ENCODE assay signal across 8 cellular contexts in genomic region chr16:74999208-74999682, GRCh38. TPM values are rescaled to one million over a fixed set of nuclear protein-coding genes. Genes with fewer than 3 reads are reported as not detected.
A peak's percentile ranks its signal among the peaks of the same experiment; 100 is the strongest.
DNase-seq lines count a peak whose midpoint lies in the region; ATAC-seq and TF ChIP-seq lines count a peak whose summit lies in the region.

No MANE protein-coding gene starts in this region.

- H3K4me3 ChIP-seq in SK-N-SH (ENCODE audit: low read depth in 2 of 2, low read length in 1 of 2) (peak overlapping the region; percentile 72 to 76), right lobe of liver (peak overlapping the region; percentile 67 to 79 (median 77))

- H3K4me2 ChIP-seq in SK-N-SH = peak overlapping the region; percentile 84

- H3K9me3 ChIP-seq in SK-N-SH (no peaks in the 10 kb centered on the region), right lobe of liver (no peaks in the 10 kb centered on the region)

- no peak overlapping the region for H3K27ac Mint-ChIP-seq in activated T-cell treated with anti-CD3 and anti-CD28 coated beads, Interleukin-2, amount 50 U/mL, for 24 hours
- H3K27ac Mint-ChIP-seq in chondrocyte (ENCODE audit: unreplicated experiment) = peak overlapping the region; percentile 5

- H3K4me1 ChIP-seq in SK-N-SH (ENCODE audit: control insufficient read depth in 1 of 2, insufficient read depth in 2 of 2, low read depth in 1 of 2, low read length in 1 of 2) (peaks cover 0 to 26% of the 10 kb centered on the region in 2 experiments; a peak in 3 of 4 replicates), right lobe of liver (peaks cover 0 to 30% (median 3%) of the 10 kb centered on the region in 4 donors)

- H3K9me3 Mint-ChIP-seq in activated T-cell treated with anti-CD3 and anti-CD28 coated beads, Interleukin-2, amount 50 U/mL, for 24 hours = no peaks in the 10 kb centered on the region
- no peaks in the 10 kb centered on the region for H3K9me3 Mint-ChIP-seq in chondrocyte (ENCODE audit: low read depth)

- peak; percentile 30 for ATAC-seq in HG02943 (IDR thresholded peaks at IDR 0.05; ENCODE audit: low read depth, unreplicated experiment)
- ATAC-seq in right lobe of liver = peak; percentile 2 to 12 (median 10)

- H3K27me3 Mint-ChIP-seq in activated T-cell treated with anti-CD3 and anti-CD28 coated beads, Interleukin-2, amount 50 U/mL, for 24 hours = peaks cover 6% of the 10 kb centered on the region
- H3K27me3 Mint-ChIP-seq in chondrocyte (ENCODE audit: low read depth) = no peaks in the 10 kb centered on the region

- peak overlapping the region; percentile 83 for H3K4me3 Mint-ChIP-seq in activated T-cell treated with anti-CD3 and anti-CD28 coated beads, Interleukin-2, amount 50 U/mL, for 24 hours
- H3K4me3 Mint-ChIP-seq in chondrocyte (ENCODE audit: unreplicated experiment) = peak overlapping the region; percentile 81

- 2% methylated on average over 25 of the region's 51 CpGs for WGBS in SK-N-SH (ENCODE audit: low lambda C conversion rate)
- 0% methylated on average over 16 of the region's 51 CpGs for WGBS in right lobe of liver (ENCODE audit: insufficient coverage, low coverage, low lambda C conversion rate, missing lambda C conversion rate)

- no peak for DNase-seq in activated T-cell treated with anti-CD3 and anti-CD28 coated beads, Interleukin-2, amount 50 U/mL, for 24 hours
- DNase-seq in activated T-cell treated with anti-CD3 and anti-CD28 coated beads, Interleukin-2, amount 50 U/mL, for 1 hour = no peak
- DNase-seq in SK-N-SH = no peak
- DNase-seq in chondrocyte (ENCODE audit: low spot score) = no peak
- peak in 1 of 3 donors; percentile 42 for DNase-seq in right lobe of liver
- DNase-seq in stimulated activated naive CD4-positive, alpha-beta T cell (lab: John Stamatoyannopoulos, UW) = peak in 5 of 6 experiments; percentile 21 to 65 (median 52)
- no peak for DNase-seq in SW 1271 (lab: John Stamatoyannopoulos, UW)

- H3K36me3 ChIP-seq in SK-N-SH (replicated peaks in 1 of 2; ENCODE audit: control insufficient read depth in 1 of 2, insufficient read depth in 2 of 2, low read length in 1 of 2) (no peaks in the 10 kb centered on the region), right lobe of liver (no peaks in the 10 kb centered on the region)

- POLR2A ChIA-PET in SK-N-SH (lab: Yijun Ruan, JAX) = no interaction called here

- H3K79me2 ChIP-seq in SK-N-SH (ENCODE audit: insufficient read depth) = peaks cover 51% of the 10 kb centered on the region

- TF ChIP-seq RAD21 in SK-N-SH (IDR thresholded peaks at IDR 0.05; ENCODE audit: low read length) = no peak

- peak overlapping the region; percentile 27; the same call in 1 of the 2 replicates for H2AFZ ChIP-seq in SK-N-SH (ENCODE audit: low read depth)

- no peak for TF ChIP-seq EP300 in SK-N-SH (IDR thresholded peaks at IDR 0.05; ENCODE audit: borderline replicate concordance in 1 of 2, low read depth in 1 of 2, low read length in 1 of 2)

- H3K4me1 Mint-ChIP-seq in activated T-cell treated with anti-CD3 and anti-CD28 coated beads, Interleukin-2, amount 50 U/mL, for 24 hours (ENCODE audit: low read depth) = peaks cover 43% of the 10 kb centered on the region
- H3K4me1 Mint-ChIP-seq in chondrocyte (ENCODE audit: low read depth) = peaks cover 24% of the 10 kb centered on the region

- peaks cover 46% of the 10 kb centered on the region for H4K20me1 ChIP-seq in SK-N-SH (ENCODE audit: insufficient read depth)

- H3K9me2 ChIP-seq in SK-N-SH = no peaks in the 10 kb centered on the region

- peak overlapping the region; percentile 83 for H3K9ac ChIP-seq in SK-N-SH

- H3K36me3 Mint-ChIP-seq in activated T-cell treated with anti-CD3 and anti-CD28 coated beads, Interleukin-2, amount 50 U/mL, for 24 hours (ENCODE audit: low read depth) = peaks cover 18% of the 10 kb centered on the region
- no peaks in the 10 kb centered on the region for H3K36me3 Mint-ChIP-seq in chondrocyte (ENCODE audit: low read depth)

- no peak for TF ChIP-seq POLR2A in right lobe of liver (IDR thresholded peaks at IDR 0.05)

- no peaks in the 10 kb centered on the region for H3K27me3 ChIP-seq in SK-N-SH (ENCODE audit: insufficient read depth)
- H3K27me3 ChIP-seq in right lobe of liver = no peaks in the 10 kb centered on the region

- peaks cover 8% of the 10 kb centered on the region for H3F3A ChIP-seq in SK-N-SH (replicated peaks; ENCODE audit: insufficient read depth)

- peak overlapping the region; percentile 31 to 80; a peak in 3 of 4 replicates for H3K27ac ChIP-seq in SK-N-SH (ENCODE audit: low read depth in 2 of 2, low read length in 1 of 2)
- H3K27ac ChIP-seq in right lobe of liver = peak overlapping the region; percentile 56 to 73 (median 61)

- CTCF ChIA-PET in SK-N-SH (lab: Yijun Ruan, JAX) = interaction anchor here (0.8 to 6.2 kb wide), 14 partner anchors 12 to 199 kb away, joined by 3 to 182 read pairs (median 9); partner anchors contain the start of genes LDHD and WDR59

- intact Hi-C loops in right lobe of liver (cut with DNase I) = loop anchor here (5.0 to 10.0 kb wide), 2 partner anchors 113 to 116 kb away; partner anchors contain the start of gene LDHD (in 1 of the 2)

- no peak; the same call in 1 of the 2 replicates for TF ChIP-seq CTCF in SK-N-SH (IDR thresholded peaks at IDR 0.05)
- no peak for TF ChIP-seq CTCF in chondrocyte (IDR thresholded peaks at IDR 0.05)
- TF ChIP-seq CTCF in right lobe of liver (IDR thresholded peaks at IDR 0.05) = no peak

TF ChIP-seq in SK-N-SH, 30 proteins besides CTCF, POLR2A, EP300 and RAD21:
- TF ChIP-seq MXI1 (IDR thresholded peaks at IDR 0.05; ENCODE audit: low read depth, low read length) = 0 out of 2 replicates have a peak, but pooled peaks have one; percentile 1
- no peak for TF ChIP-seq POLR2AphosphoS5 (IDR thresholded peaks at IDR 0.05; ENCODE audit: low read depth, low read length)

RNA-seq across cellular contexts. Expression of gene ZNRF1, which starts 0.4 kb away (rescaled TPM):
- polyA plus RNA-seq in SK-N-SH (2012; rRNA removed) = 20.6 and 23.7 TPM in 2 replicates
- polyA plus RNA-seq in SK-N-SH (2012; cell fraction: cytosol; rRNA removed) = 18.6 and 19.8 TPM in 2 replicates
- 35.4 and 43.3 TPM in 2 replicates for polyA plus RNA-seq in SK-N-SH (2012; cell fraction: nucleus; rRNA removed)
- total RNA-seq in chondrocyte (18.5 to 23.0 TPM (median 22.7 TPM) in 3 replicates), right lobe of liver (10 to 100 TPM; 10.2 to 18.8 (median 11.1) TPM)

RNA-seq across cellular contexts. Expression of gene WDR59, which starts 14.3 kb away (rescaled TPM):
- 48.2 and 60.2 TPM in 2 replicates for polyA plus RNA-seq in SK-N-SH (2012; rRNA removed)
- 27.2 and 30.0 TPM in 2 replicates for polyA plus RNA-seq in SK-N-SH (2012; cell fraction: cytosol; rRNA removed)
- 164 and 199 TPM in 2 replicates for polyA plus RNA-seq in SK-N-SH (2012; cell fraction: nucleus; rRNA removed)
- total RNA-seq in chondrocyte (36.8 to 40.9 TPM (median 37.3 TPM) in 3 replicates), right lobe of liver (10 to 100 TPM; 23.2 to 69.5 (median 48.3) TPM)

Comparison
In these comparisons a context has a peak if more than half of its experiments do, and no peak if none do; other contexts are left out.
1. DNase-seq: peak in stimulated activated naive CD4-positive, alpha-beta T cell (5 of 6); none in activated T-cell treated with anti-CD3 and anti-CD28 coated beads, Interleukin-2, amount 50 U/mL, for 24 hours (single experiment), activated T-cell treated with anti-CD3 and anti-CD28 coated beads, Interleukin-2, amount 50 U/mL, for 1 hour (single experiment), SK-N-SH (single experiment), chondrocyte (single experiment) and SW 1271 (0 of 2).